Comparison of ENCODE assay signal across 29 cellular contexts in the genomic region with DNA sequence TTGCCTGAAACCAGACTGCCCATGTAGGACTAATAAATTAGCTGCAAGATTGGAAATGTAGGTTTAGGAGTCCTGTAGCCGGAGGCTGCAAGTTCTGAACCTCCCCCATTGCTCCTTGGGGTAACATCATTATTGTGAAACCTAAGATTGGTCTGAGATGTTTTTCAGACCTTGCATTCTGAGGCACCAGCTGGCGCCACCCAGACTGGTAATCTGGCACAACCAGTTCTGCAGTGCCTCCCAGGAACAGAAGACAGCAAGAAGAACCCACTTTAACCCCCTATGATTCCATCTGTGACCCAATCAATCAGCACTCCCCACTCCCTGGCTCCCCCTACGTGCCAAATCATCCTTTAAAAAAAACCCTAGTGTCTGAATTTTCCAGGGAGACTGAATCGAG.
"Had no signal": no experiment of that assay in that cellular context is flagged by ENCODE, and none has a peak within 500 bp of the region (broad histone marks: within the 10 kb centered on the region; RNA-seq: fewer than 3 reads in every experiment).

No MANE protein-coding gene starts in this region.

- H3K9me3 Mint-ChIP-seq: activated naive CD8-positive, alpha-beta T cell treated with anti-CD3 and anti-CD28 coated beads for 36 hours; central memory CD8-positive, alpha-beta T cell had no signal

- ATAC-seq: activated CD8-positive, alpha-beta memory T cell treated with anti-CD3 and anti-CD28 coated beads, Interleukin-2, amount 10 ng/mL, durations not matched to agents 7 days and 5 days; Panc1 had no signal

- H3K4me1 ChIP-seq: SJCRH30 had no signal

- H3K9me3 ChIP-seq: SJCRH30 had no signal

- DNase-seq: activated CD4-positive, alpha-beta memory T cell treated with anti-CD3 and anti-CD28 coated beads, Interleukin-2, amount 10 ng/mL, durations not matched to agents 7 days and 5 days; activated CD4-positive, alpha-beta T cell treated with anti-CD3 and anti-CD28 coated beads for 1 hour; activated CD4-positive, alpha-beta T cell treated with anti-CD3 and anti-CD28 coated beads for 48 hours; activated CD4-positive, CD25-positive, alpha-beta regulatory T cell; activated CD8-positive, alpha-beta memory T cell treated with anti-CD3 and anti-CD28 coated beads for 24 hours; activated CD8-positive, alpha-beta memory T cell treated with anti-CD3 and anti-CD28 coated beads, Interleukin-2, amount 10 ng/mL, durations not matched to agents 7 days and 5 days; activated CD8-positive, alpha-beta memory T cell treated with anti-CD3 and anti-CD28 coated beads, Interleukin-2, amount 50 U/mL, for 48 hours; activated effector memory CD4-positive, alpha-beta T cell treated with Interleukin-2 at 50 U/mL for 16 hours; activated naive CD4-positive, alpha-beta T cell treated with anti-CD3 and anti-CD28 coated beads, Interleukin-2, amount 50 U/mL, for 16 hours; activated naive CD8-positive, alpha-beta T cell treated with anti-CD3 and anti-CD28 coated beads for 36 hours; activated T-cell treated with anti-CD3 and anti-CD28 coated beads, Interleukin-2, amount 50 U/mL, for 48 hours; amniotic stem cell; aorta; brain microvascular endothelial cell; Karpas-422; NCI-H1105; NCI-H1417 treated with DMSO at 0.1 percent for 48 hours; NCI-H187 treated with DMSO at 0.1 percent for 48 hours; NCI-H2081 treated with DMSO at 0.1 percent for 48 hours; NCI-H345; NCI-H524 treated with DMSO at 0.1 percent for 48 hours; SHP77; SJCRH30; T1000; WERI-Rb-1 had no signal

- H3K27ac Mint-ChIP-seq: activated CD4-positive, alpha-beta memory T cell treated with anti-CD3 and anti-CD28 coated beads, Interleukin-2, amount 10 ng/mL, durations not matched to agents 7 days and 5 days; activated CD8-positive, alpha-beta memory T cell treated with anti-CD3 and anti-CD28 coated beads, Interleukin-2, amount 10 ng/mL, durations not matched to agents 7 days and 5 days; activated naive CD8-positive, alpha-beta T cell treated with anti-CD3 and anti-CD28 coated beads for 36 hours had no signal

- H3K4me3 Mint-ChIP-seq: activated CD4-positive, alpha-beta memory T cell treated with anti-CD3 and anti-CD28 coated beads, Interleukin-2, amount 10 ng/mL, durations not matched to agents 7 days and 5 days; activated CD8-positive, alpha-beta memory T cell treated with anti-CD3 and anti-CD28 coated beads, Interleukin-2, amount 10 ng/mL, durations not matched to agents 7 days and 5 days; activated naive CD8-positive, alpha-beta T cell treated with anti-CD3 and anti-CD28 coated beads for 36 hours; central memory CD8-positive, alpha-beta T cell had no signal

- H3K27me3 ChIP-seq: brain microvascular endothelial cell, cardiac muscle cell, SJCRH30 had no signal

- H3K36me3 ChIP-seq: brain microvascular endothelial cell, cardiac muscle cell, SJCRH30, WERI-Rb-1 had no signal

- H3K27me3 Mint-ChIP-seq: activated CD4-positive, alpha-beta memory T cell treated with anti-CD3 and anti-CD28 coated beads, Interleukin-2, amount 10 ng/mL, durations not matched to agents 7 days and 5 days; activated CD8-positive, alpha-beta memory T cell treated with anti-CD3 and anti-CD28 coated beads, Interleukin-2, amount 10 ng/mL, durations not matched to agents 7 days and 5 days; activated naive CD8-positive, alpha-beta T cell treated with anti-CD3 and anti-CD28 coated beads for 36 hours; central memory CD8-positive, alpha-beta T cell had no signal

- H3K4me1 Mint-ChIP-seq: activated CD4-positive, alpha-beta memory T cell treated with anti-CD3 and anti-CD28 coated beads, Interleukin-2, amount 10 ng/mL, durations not matched to agents 7 days and 5 days; activated CD8-positive, alpha-beta memory T cell treated with anti-CD3 and anti-CD28 coated beads, Interleukin-2, amount 10 ng/mL, durations not matched to agents 7 days and 5 days; activated naive CD8-positive, alpha-beta T cell treated with anti-CD3 and anti-CD28 coated beads for 36 hours had no signal

- H3K27ac ChIP-seq: brain microvascular endothelial cell, cardiac muscle cell, SJCRH30, SK-N-MC, WERI-Rb-1 had no signal

- H3K4me3 ChIP-seq: cardiac muscle cell, SJCRH30, SK-N-MC had no signal

- H3K36me3 Mint-ChIP-seq: activated naive CD8-positive, alpha-beta T cell treated with anti-CD3 and anti-CD28 coated beads for 36 hours had no signal
